39 cellular contexts compared by ENCODE assay signal in genomic region chr20:5362771-5363170, GRCh38. TPM values are rescaled to one million over a fixed set of nuclear protein-coding genes. Genes with fewer than 3 reads are reported as not detected.
"Had no signal": no experiment of that assay in that cellular context is flagged by ENCODE, and none has a peak within 500 bp of the region (broad histone marks: within the 10 kb centered on the region; RNA-seq: fewer than 3 reads in every experiment).

No MANE protein-coding gene starts in this region.

- H3K27me3 ChIP-seq: MG63 had no signal

- H3K36me3 ChIP-seq: MG63 had no signal

- DNase-seq: Karpas-422, Kasumi-1, MG63, MM.1S, MV-4-11, NCI-H1048, NCI-H1092, NCI-H1092 treated with DMSO at 0.1 percent for 48 hours, NCI-H1105, NCI-H1105 treated with DMSO at 0.1 percent for 48 hours, NCI-H1417, NCI-H1417 treated with DMSO at 0.1 percent for 48 hours, NCI-H1436, NCI-H1436 treated with DMSO at 0.1 percent for 48 hours, NCI-H146, NCI-H1694, NCI-H1694 treated with DMSO at 0.1 percent for 48 hours, NCI-H187, NCI-H187 treated with DMSO at 0.1 percent for 48 hours, NCI-H1930, NCI-H2029, NCI-H2029 treated with DMSO at 0.1 percent for 48 hours, NCI-H2081, NCI-H2081 treated with DMSO at 0.1 percent for 48 hours, NCI-H2107, NCI-H2171, NCI-H2171 treated with DMSO at 0.1 percent for 48 hours, NCI-H2227 treated with DMSO at 0.1 percent for 48 hours, NCI-H226, NCI-H345, NCI-H446, NCI-H446 treated with DMSO at 0.1 percent for 48 hours, NCI-H510A, NCI-H510A treated with DMSO at 0.1 percent for 48 hours, NCI-H524, NCI-H524 treated with DMSO at 0.1 percent for 48 hours had no signal

- H3K4me3 ChIP-seq: MG63 had no signal

- H3K9me3 ChIP-seq: MG63 had no signal

RNA-seq across cellular contexts. Expression of gene PROKR2, which starts 46.0 kb away (rescaled TPM):
- total RNA-seq: LHCN-M2, MCF 10A, NCI-H460 had no signal
